ENCODE assay signal across 14 cellular contexts in genomic region chr11:117273550-117274289, GRCh38. TPM values are rescaled to one million over a fixed set of nuclear protein-coding genes. Genes with fewer than 3 reads are reported as not detected.
DNase-seq lines count a peak whose midpoint lies in the region; ATAC-seq and TF ChIP-seq lines count a peak whose summit lies in the region.
"Had no signal": no experiment of that assay in that cellular context is flagged by ENCODE, and none has a peak within 500 bp of the region (broad histone marks: within the 10 kb centered on the region; RNA-seq: fewer than 3 reads in every experiment).

No MANE protein-coding gene starts in this region.

- ATAC-seq in SK-N-SH treated with all-trans-retinoic acid at 6 μM for 48 hours: peak; percentile 91
- no peak for ATAC-seq in GM18868 (IDR thresholded peaks at IDR 0.05; ENCODE audit: unreplicated experiment)
- ATAC-seq in HG02884 (IDR thresholded peaks at IDR 0.05; ENCODE audit: unreplicated experiment): no peak
- ATAC-seq: stimulated activated naive CD8-positive, alpha-beta T cell treated with anti-CD3 and anti-CD28 coated beads, Interleukin-15, Interleukin-2, amounts not matched to agents 100 U/mL and 50 U/mL, for 24 hours; T-helper 17 cell had no signal

- CTCF ChIA-PET in AG04449 (lab: Yijun Ruan, JAX): interaction anchor here (1.1 kb wide), 1 partner anchor 12 kb away, joined by 3 read pairs; no protein-coding TSS in a partner anchor
- CTCF ChIA-PET in HEK293T (lab: Yijun Ruan, JAX): no interaction called here

- TF ChIP-seq CTCF in AG04449 (IDR thresholded peaks at IDR 0.05; ENCODE audit: insufficient read depth, low read length, missing control alignments) (no peak), fibroblast of villous mesenchyme (IDR thresholded peaks at IDR 0.05; ENCODE audit: insufficient read depth, low read depth, low read length) (no peak), GM13976 (IDR thresholded peaks at IDR 0.05; ENCODE audit: borderline replicate concordance, control extremely low read depth, extremely low read depth, insufficient read depth, missing control alignments) (no peak)

- POLR2A ChIA-PET in AG04449 (lab: Yijun Ruan, JAX): interaction anchor here (0.9 kb wide), 1 partner anchor 54 kb away, joined by 3 read pairs; the partner anchor contains the start of gene CEP164
- POLR2A ChIA-PET in HEK293T (lab: Yijun Ruan, JAX): interaction anchor here (0.6 kb wide), 1 partner anchor 44 kb away, joined by 3 read pairs; no protein-coding TSS in a partner anchor

- DNase-seq in AG04449 (ENCODE audit: low read depth, low spot score) (peak; percentile 47), HEK293T (ENCODE audit: extremely low spot score) (no peak), fibroblast of villous mesenchyme (ENCODE audit: low read depth) (peak; percentile 83), C1 segment of cervical spinal cord (lab: John Stamatoyannopoulos, UW) (no peak), GM13976 (ENCODE audit: low spot score) (no peak)
- DNase-seq: hippocampal formation; KG1; NCI-H526; stimulated activated naive CD8-positive, alpha-beta T cell treated with anti-CD3 and anti-CD28 coated beads, Interleukin-15, Interleukin-2, amounts not matched to agents 100 U/mL and 50 U/mL, for 24 hours; T-helper 17 cell had no signal

- H3K4me3 ChIP-seq in AG04449 (ENCODE audit: low read depth, low read length) (no peak overlapping the region), fibroblast of villous mesenchyme (ENCODE audit: low read depth, low read length) (no peak overlapping the region)
- H3K4me3 ChIP-seq: BLaER1 treated with 17β-estradiol and CSF1 and Interleukin-3, amounts not matched to agents 10 nM and 100 nM had no signal

- in situ Hi-C loops in GM13976 (cut with MboI; ENCODE audit: low sequenced_read_pairs, unreplicated experiment): no loop called here

TF ChIP-seq in HEK293T, 16 proteins besides CTCF, POLR2A, EP300 and RAD21:
- TF ChIP-seq TARDBP (IDR thresholded peaks at IDR 0.05) (no peak), SP1 (IDR thresholded peaks at IDR 0.05) (no peak), FOXK2 (IDR thresholded peaks at IDR 0.05) (no peak), ARNT (IDR thresholded peaks at IDR 0.05) (no peak), HDGF (IDR thresholded peaks at IDR 0.05; ENCODE audit: borderline replicate concordance) (no peak), FOXM1 (IDR thresholded peaks at IDR 0.05; ENCODE audit: borderline replicate concordance) (no peak), NFRKB (IDR thresholded peaks at IDR 0.05) (no peak), L3MBTL2 (conservative IDR thresholded peaks at IDR 0.05) (peak; percentile 57; the same call in 1 of the 2 replicates), ZNF384 (IDR thresholded peaks at IDR 0.05) (no peak)

TF ChIP-seq in SK-N-SH treated with all-trans-retinoic acid at 6 μM for 48 hours, 23 proteins besides CTCF, POLR2A, EP300 and RAD21:
- TF ChIP-seq ZFP30 (CRISPR knock-in tag; IDR thresholded peaks at IDR 0.05) (no peak), PATZ1 (CRISPR knock-in tag; IDR thresholded peaks at IDR 0.05; ENCODE audit: borderline replicate concordance) (no peak), CREB5 (CRISPR knock-in tag; IDR thresholded peaks at IDR 0.05; ENCODE audit: low read depth) (0 out of 2 replicates have a peak, but pooled peaks have one; percentile 65), ZNF565 (CRISPR knock-in tag; conservative IDR thresholded peaks at IDR 0.05; ENCODE audit: low read depth) (no peak), ISL1 (CRISPR knock-in tag; IDR thresholded peaks at IDR 0.05) (peak; percentile 28; the same call in 1 of the 2 replicates), TOX (CRISPR knock-in tag; IDR thresholded peaks at IDR 0.05; ENCODE audit: borderline replicate concordance) (no peak), ESRRG (CRISPR knock-in tag; IDR thresholded peaks at IDR 0.05) (no peak), RARB (CRISPR knock-in tag; IDR thresholded peaks at IDR 0.05) (no peak)

RNA-seq across cellular contexts. Expression of gene BACE1-AS, which starts 17.4 kb away (rescaled TPM):
- 2.6 and 3.5 TPM in 2 replicates for total RNA-seq in fibroblast of villous mesenchyme

RNA-seq across cellular contexts. Expression of gene RNF214, which starts 41.2 kb away (rescaled TPM):
- total RNA-seq in fibroblast of villous mesenchyme: 11.6 and 14.2 TPM in 2 replicates

RNA-seq across cellular contexts. Expression of gene PCSK7, which starts 41.8 kb away (rescaled TPM):
- 44.5 and 60.0 TPM in 2 replicates for total RNA-seq in fibroblast of villous mesenchyme

RNA-seq across cellular contexts. Expression of gene BACE1, which starts 42.3 kb away (rescaled TPM):
- 28.0 and 31.5 TPM in 2 replicates for total RNA-seq in fibroblast of villous mesenchyme

RNA-seq across cellular contexts. Expression of gene CEP164, which starts 53.9 kb away (rescaled TPM):
- total RNA-seq in fibroblast of villous mesenchyme: 30.3 and 33.7 TPM in 2 replicates

Comparison
In these comparisons a context has a peak if more than half of its experiments do, and no peak if none do; other contexts are left out.
1. DNase-seq: peak in AG04449 (single experiment) and fibroblast of villous mesenchyme (single experiment); none in HEK293T (single experiment), C1 segment of cervical spinal cord (0 of 14) and GM13976 (single experiment).